ENCODE assay signal across 8 cellular contexts in genomic region chr6:106975699-106976032, GRCh38. TPM values are rescaled to one million over a fixed set of nuclear protein-coding genes. Genes with fewer than 3 reads are reported as not detected.
DNase-seq lines count a peak whose midpoint lies in the region; ATAC-seq and TF ChIP-seq lines count a peak whose summit lies in the region.

No MANE protein-coding gene starts in this region.

- no peak overlapping the region for H3K27ac ChIP-seq in CD8-positive, alpha-beta memory T cell (ENCODE audit: low read depth, low read length)
- H3K27ac ChIP-seq in colonic mucosa = peak overlapping the region; percentile 93
- no peak overlapping the region for H3K27ac ChIP-seq in caudate nucleus (ENCODE audit: low read depth, low read length)

- intact Hi-C loops in colonic mucosa (cut with DNase I) = loop anchor here (5.0 to 10.0 kb wide), 2 partner anchors 241 to 528 kb away; no protein-coding TSS in a partner anchor
- intact Hi-C loops in posterior vena cava (cut with DNase I) = no loop called here

- no peaks in the 10 kb centered on the region for H3K9me3 Mint-ChIP-seq in CD8-positive, alpha-beta memory T cell
- peaks cover 13% of the 10 kb centered on the region for H3K9me3 Mint-ChIP-seq in nephron progenitor cell

- H3K27me3 Mint-ChIP-seq in CD8-positive, alpha-beta memory T cell = peaks cover 61 to 67% of the 10 kb centered on the region in 2 donors
- H3K27me3 Mint-ChIP-seq in nephron progenitor cell (ENCODE audit: low read depth, poor library complexity) = peaks cover 2% of the 10 kb centered on the region

- H3K4me1 ChIP-seq in CD8-positive, alpha-beta memory T cell (ENCODE audit: insufficient read depth, low read length) = peaks cover 8% of the 10 kb centered on the region
- H3K4me1 ChIP-seq in colonic mucosa = no peaks in the 10 kb centered on the region

- no peaks in the 10 kb centered on the region for H3K36me3 ChIP-seq in CD8-positive, alpha-beta memory T cell (ENCODE audit: insufficient read depth, low read length)
- no peaks in the 10 kb centered on the region for H3K36me3 ChIP-seq in MG63
- no peaks in the 10 kb centered on the region for H3K36me3 ChIP-seq in colonic mucosa

- H3K36me3 Mint-ChIP-seq in CD8-positive, alpha-beta memory T cell = no peaks in the 10 kb centered on the region
- peaks cover 17% of the 10 kb centered on the region for H3K36me3 Mint-ChIP-seq in nephron progenitor cell (ENCODE audit: low read depth)

- no peak for ATAC-seq in HG03469 (IDR thresholded peaks at IDR 0.05; ENCODE audit: unreplicated experiment)
- ATAC-seq in HG03378 (IDR thresholded peaks at IDR 0.05; ENCODE audit: unreplicated experiment) = no peak

- POLR2A ChIA-PET in CD8-positive, alpha-beta memory T cell (lab: Charles Lee) = no interaction called here

- H3K9ac ChIP-seq in colonic mucosa (ENCODE audit: low read depth in 2 of 2, low read length in 2 of 2) = peak overlapping the region; percentile 43 to 88

- no peak for TF ChIP-seq CTCF in colonic mucosa (IDR thresholded peaks at IDR 0.05)
- no peak for TF ChIP-seq CTCF in nephron progenitor cell (IDR thresholded peaks at IDR 0.05)

- peaks cover 8 to 24% (median 11%) of the 10 kb centered on the region in 3 donors for H3K4me1 Mint-ChIP-seq in CD8-positive, alpha-beta memory T cell
- peaks cover 17% of the 10 kb centered on the region for H3K4me1 Mint-ChIP-seq in nephron progenitor cell

- peak overlapping the region in 6 of 7 donors; percentile 44 to 77 (median 58) for H3K4me3 Mint-ChIP-seq in CD8-positive, alpha-beta memory T cell
- H3K4me3 Mint-ChIP-seq in nephron progenitor cell = peak overlapping the region; percentile 87

- H3K4me3 ChIP-seq in CD8-positive, alpha-beta memory T cell (ENCODE audit: low read length) = no peak overlapping the region
- H3K4me3 ChIP-seq in MG63 (peak overlapping the region; percentile 52; the same call in 1 of the 2 replicates), colonic mucosa (peak overlapping the region; percentile 53)

- CTCF ChIA-PET in CD8-positive, alpha-beta memory T cell (lab: Charles Lee) = interaction anchor here (1.3 kb wide), 1 partner anchor 28 kb away, joined by 3 read pairs; no protein-coding TSS in a partner anchor

- H3K27me3 ChIP-seq in CD8-positive, alpha-beta memory T cell (ENCODE audit: insufficient read depth, low read length, poor library complexity, severe bottlenecking) = peaks cover 22% of the 10 kb centered on the region
- peaks cover 42% of the 10 kb centered on the region for H3K27me3 ChIP-seq in MG63
- peaks cover 18% of the 10 kb centered on the region for H3K27me3 ChIP-seq in colonic mucosa

- H3K9me3 ChIP-seq in CD8-positive, alpha-beta memory T cell (ENCODE audit: low read length) = no peaks in the 10 kb centered on the region
- H3K9me3 ChIP-seq in MG63 (no peaks in the 10 kb centered on the region), colonic mucosa (no peaks in the 10 kb centered on the region)

- H3K27ac Mint-ChIP-seq in CD8-positive, alpha-beta memory T cell = peak overlapping the region in 1 of 8 donors; percentile 33
- peak overlapping the region; percentile 88 for H3K27ac Mint-ChIP-seq in nephron progenitor cell

- no peak for DNase-seq in CD8-positive, alpha-beta memory T cell
- DNase-seq in MG63 = no peak
- no peak for DNase-seq in colonic mucosa
- no peak for DNase-seq in nephron progenitor cell
- DNase-seq in caudate nucleus (lab: John Stamatoyannopoulos, UW) = no peak
- DNase-seq in posterior vena cava (ENCODE audit: low spot score) = no peak

RNA-seq across cellular contexts. Expression of gene CD24, which starts 1.1 kb away (rescaled TPM):
- not detected for total RNA-seq in CD8-positive, alpha-beta memory T cell
- polyA plus RNA-seq in CD8-positive, alpha-beta memory T cell = not detected
- total RNA-seq in MG63 (2014; rRNA removed; shearing (Covaris generic); ENCODE audit: low replicate concordance) = 0.30 and 1.7 TPM in 2 replicates
- 1,000 to 10,000 TPM; 1,002 to 2,710 TPM for total RNA-seq in colonic mucosa
- total RNA-seq in posterior vena cava = 1 to 10 TPM; 3.0 to 7.1 TPM

RNA-seq across cellular contexts. Expression of gene MTRES1, which starts 52.3 kb away (rescaled TPM):
- 10 to 100 TPM; 17.5 to 21.4 TPM for total RNA-seq in CD8-positive, alpha-beta memory T cell
- polyA plus RNA-seq in CD8-positive, alpha-beta memory T cell = 19.2 TPM
- total RNA-seq in MG63 (2014; rRNA removed; shearing (Covaris generic); ENCODE audit: low replicate concordance) = 22.9 and 23.6 TPM in 2 replicates
- total RNA-seq in colonic mucosa (10 to 100 TPM; 29.5 to 36.4 TPM), posterior vena cava (10 to 100 TPM; 12.8 to 16.0 TPM)

Comparison
In these comparisons a context has a peak if more than half of its experiments do, and no peak if none do; other contexts are left out.
1. RNA of gene CD24, which starts 1.1 kb away (total RNA-seq): 1,002 to 2,710 TPM in colonic mucosa; 3.0 to 7.1 TPM in posterior vena cava, 0.30 to 1.7 TPM in MG63 and not detected in CD8-positive, alpha-beta memory T cell; every median in the first group is over 100 times any median in the second.